In the genomic region with DNA sequence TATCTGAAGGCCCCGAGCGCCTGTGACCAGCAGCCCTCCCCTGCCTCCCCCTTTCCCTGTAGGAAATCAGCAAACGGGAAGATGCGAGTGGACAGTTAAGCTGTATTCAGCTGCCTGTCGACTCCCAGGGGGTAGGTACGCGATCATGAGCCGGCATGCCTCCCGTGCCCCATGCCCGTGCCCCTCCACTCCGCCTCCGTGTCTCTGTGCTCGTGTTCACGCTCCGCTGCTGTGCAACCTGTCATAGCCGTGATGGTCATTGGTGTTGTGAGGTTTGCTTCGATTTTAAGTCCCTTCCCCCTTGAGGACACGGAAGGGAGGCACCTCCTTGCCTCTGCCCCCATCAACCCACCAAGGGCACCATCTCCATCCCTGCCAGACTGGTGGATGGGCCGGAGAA, we compare ENCODE assay signal across 22 cellular contexts. TPM values are rescaled to one million over a fixed set of nuclear protein-coding genes. Genes with fewer than 3 reads are reported as not detected.
"Had no signal": no experiment of that assay in that cellular context is flagged by ENCODE, and none has a peak within 500 bp of the region (broad histone marks: within the 10 kb centered on the region; RNA-seq: fewer than 3 reads in every experiment).

No MANE protein-coding gene starts in this region.

- H3K4me3 ChIP-seq: lung, psoas muscle, spleen, tibial artery, upper lobe of right lung, vagina had no signal

- H3K27me3 ChIP-seq: tibial artery, upper lobe of right lung, vagina had no signal

- H3K9me3 Mint-ChIP-seq: dendritic cell treated with granulocyte-macrophage colony-stimulating factor and Interleukin-4, amounts not matched to agents 40 ng/mL and 50 ng/mL, for 4 days; natural killer cell treated with Interleukin-12 subunit alpha and Interleukin-12 subunit beta and Interleukin-15 and Interleukin-18, amount 100 ng/mL, for 72 hours; stimulated activated memory B cell treated with anti-CD40 and anti-IgM and Interleukin-4, amounts not matched to agents 10 μg/mL and 1 μg/mL and 100 μg/mL, for 72 hours; stimulated activated naive CD8-positive, alpha-beta T cell treated with anti-CD3 and anti-CD28 coated beads, Interleukin-15, Interleukin-2, amounts not matched to agents 100 ng/mL and 50 ng/mL, for 24 hours had no signal

- H3K27ac ChIP-seq: foreskin keratinocyte, neutrophil, psoas muscle, spleen, tibial artery, upper lobe of right lung, vagina had no signal

- H3K4me3 Mint-ChIP-seq: dendritic cell treated with granulocyte-macrophage colony-stimulating factor and Interleukin-4, amounts not matched to agents 40 ng/mL and 50 ng/mL, for 4 days; natural killer cell treated with Interleukin-12 subunit alpha and Interleukin-12 subunit beta and Interleukin-15 and Interleukin-18, amount 100 ng/mL, for 72 hours; stimulated activated memory B cell treated with anti-CD40 and anti-IgM and Interleukin-4, amounts not matched to agents 10 μg/mL and 1 μg/mL and 100 μg/mL, for 72 hours; stimulated activated naive CD8-positive, alpha-beta T cell treated with anti-CD3 and anti-CD28 coated beads, Interleukin-15, Interleukin-2, amounts not matched to agents 100 ng/mL and 50 ng/mL, for 24 hours had no signal

- H3K9me3 ChIP-seq: neutrophil, psoas muscle, spleen, tibial artery, upper lobe of right lung, vagina had no signal

- DNase-seq: erythroblast; foreskin keratinocyte; kidney; left cardiac atrium; left ventricle myocardium superior; mesenchymal stem cell; midbrain; psoas muscle; spleen; stimulated activated CD4-positive, alpha-beta T cell treated with anti-CD3 and anti-CD28 coated beads, Interleukin-15, amount 100 ng/mL, for 24 hours; stimulated activated CD4-positive, alpha-beta T cell treated with anti-CD3 and anti-CD28 coated beads, Interleukin-1b, Interleukin-23, amount 100 ng/mL, for 48 hours; stimulated activated CD4-positive, alpha-beta T cell treated with anti-CD3 and anti-CD28 coated beads, Interleukin-4, amount 100 ng/mL, for 24 hours; tibial artery; upper lobe of right lung had no signal

- H3K36me3 Mint-ChIP-seq: natural killer cell treated with Interleukin-12 subunit alpha and Interleukin-12 subunit beta and Interleukin-15 and Interleukin-18, amount 100 ng/mL, for 72 hours; stimulated activated memory B cell treated with anti-CD40 and anti-IgM and Interleukin-4, amounts not matched to agents 10 μg/mL and 1 μg/mL and 100 μg/mL, for 72 hours had no signal

- H3K27ac Mint-ChIP-seq: dendritic cell treated with granulocyte-macrophage colony-stimulating factor and Interleukin-4, amounts not matched to agents 40 ng/mL and 50 ng/mL, for 4 days; natural killer cell treated with Interleukin-12 subunit alpha and Interleukin-12 subunit beta and Interleukin-15 and Interleukin-18, amount 100 ng/mL, for 72 hours; stimulated activated memory B cell treated with anti-CD40 and anti-IgM and Interleukin-4, amounts not matched to agents 10 μg/mL and 1 μg/mL and 100 μg/mL, for 72 hours; stimulated activated naive CD8-positive, alpha-beta T cell treated with anti-CD3 and anti-CD28 coated beads, Interleukin-15, Interleukin-2, amounts not matched to agents 100 ng/mL and 50 ng/mL, for 24 hours had no signal

- H3K4me1 ChIP-seq: foreskin keratinocyte, psoas muscle, upper lobe of right lung had no signal

- H3K27me3 Mint-ChIP-seq: natural killer cell treated with Interleukin-12 subunit alpha and Interleukin-12 subunit beta and Interleukin-15 and Interleukin-18, amount 100 ng/mL, for 72 hours; stimulated activated naive CD8-positive, alpha-beta T cell treated with anti-CD3 and anti-CD28 coated beads, Interleukin-15, Interleukin-2, amounts not matched to agents 100 ng/mL and 50 ng/mL, for 24 hours had no signal

- H3K36me3 ChIP-seq: neutrophil, spleen, tibial artery, upper lobe of right lung, vagina had no signal

RNA-seq across cellular contexts. Expression of gene CACNA1G, which starts 34.4 kb away (rescaled TPM):
- polyA plus RNA-seq: endothelial cell of umbilical vein had no signal
